Comparison of ENCODE assay signal across 27 cellular contexts in the genomic region with DNA sequence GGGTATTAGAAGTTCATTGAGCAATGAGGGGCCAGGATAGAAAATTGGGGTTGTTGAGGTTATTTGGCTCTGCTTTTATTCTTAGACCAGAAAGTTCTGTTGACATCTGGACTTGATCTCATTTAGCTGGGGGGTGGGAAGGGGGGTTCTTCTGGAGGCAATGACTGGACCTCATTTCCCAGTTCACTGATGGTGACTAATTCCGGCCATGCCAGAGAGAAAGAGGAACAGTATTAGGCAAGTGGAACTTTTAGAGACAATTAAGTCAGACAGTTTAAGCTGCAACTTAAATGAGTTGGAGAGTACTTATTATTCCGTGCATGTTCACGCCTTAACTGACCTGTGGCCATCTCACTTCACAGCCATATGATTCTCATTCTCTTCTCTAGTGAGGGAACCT.
"Had no signal": no experiment of that assay in that cellular context is flagged by ENCODE, and none has a peak within 500 bp of the region (broad histone marks: within the 10 kb centered on the region; RNA-seq: fewer than 3 reads in every experiment).

No MANE protein-coding gene starts in this region.

- ATAC-seq: activated naive CD8-positive, alpha-beta T cell treated with anti-CD3 and anti-CD28 coated beads, Interleukin-2, amount 50 U/mL, for 24 hours; gastroesophageal sphincter had no signal

- DNase-seq: activated CD4-positive, alpha-beta T cell treated with anti-CD3 and anti-CD28 coated beads, Interleukin-2, amount 50 U/mL, for 1 hour; activated CD4-positive, CD25-positive, alpha-beta regulatory T cell treated with anti-CD3 and anti-CD28 coated beads, Interleukin-2, amount 50 U/mL, for 72 hours; activated CD8-positive, alpha-beta memory T cell treated with anti-CD3 and anti-CD28 coated beads for 24 hours; activated CD8-positive, alpha-beta memory T cell treated with anti-CD3 and anti-CD28 coated beads, Interleukin-2, amount 50 U/mL, for 48 hours; activated effector memory CD4-positive, alpha-beta T cell treated with Interleukin-2 at 50 U/mL for 16 hours; activated naive CD4-positive, alpha-beta T cell treated with anti-CD3 and anti-CD28 coated beads, Interleukin-2, amount 10 ng/mL, durations not matched to agents 7 days and 5 days; activated naive CD8-positive, alpha-beta T cell treated with anti-CD3 and anti-CD28 coated beads, Interleukin-2, amount 50 U/mL, for 24 hours; activated T-cell treated with anti-CD3 and anti-CD28 coated beads, Interleukin-2, amount 50 U/mL, for 48 hours; aorta; erythroblast; heart left ventricle; kidney; left ventricle myocardium inferior; mammary epithelial cell; midbrain; nephron progenitor cell; nucleus accumbens; posterior cingulate gyrus; stimulated activated CD4-positive, alpha-beta T cell treated with anti-CD3 and anti-CD28 coated beads, Interleukin-12 subunit alpha, Interleukin-12 subunit beta, amount 100 ng/mL, for 4 hours; stimulated activated CD4-positive, alpha-beta T cell treated with anti-CD3 and anti-CD28 coated beads, Interleukin-1b, Interleukin-23, amount 100 ng/mL, for 48 hours; stimulated activated CD8-positive, alpha-beta memory T cell treated with anti-CD3 and anti-CD28 coated beads, Interleukin-4, amount 100 ng/mL, for 48 hours; stimulated activated naive CD4-positive, alpha-beta T cell; thyroid gland had no signal

- H3K4me3 Mint-ChIP-seq: activated naive CD4-positive, alpha-beta T cell treated with anti-CD3 and anti-CD28 coated beads, Interleukin-2, amount 10 ng/mL, durations not matched to agents 7 days and 5 days; activated naive CD8-positive, alpha-beta T cell treated with anti-CD3 and anti-CD28 coated beads, Interleukin-2, amount 50 U/mL, for 24 hours; nephron progenitor cell had no signal

- H3K9me3 ChIP-seq: breast epithelium, gastroesophageal sphincter, heart left ventricle, left ventricle myocardium inferior, thyroid gland had no signal

- H3K27ac Mint-ChIP-seq: activated naive CD4-positive, alpha-beta T cell treated with anti-CD3 and anti-CD28 coated beads, Interleukin-2, amount 10 ng/mL, durations not matched to agents 7 days and 5 days; activated naive CD8-positive, alpha-beta T cell treated with anti-CD3 and anti-CD28 coated beads, Interleukin-2, amount 50 U/mL, for 24 hours; nephron progenitor cell had no signal

- H3K4me1 Mint-ChIP-seq: activated naive CD4-positive, alpha-beta T cell treated with anti-CD3 and anti-CD28 coated beads, Interleukin-2, amount 10 ng/mL, durations not matched to agents 7 days and 5 days; activated naive CD8-positive, alpha-beta T cell treated with anti-CD3 and anti-CD28 coated beads, Interleukin-2, amount 50 U/mL, for 24 hours had no signal

- H3K9me3 Mint-ChIP-seq: activated naive CD4-positive, alpha-beta T cell treated with anti-CD3 and anti-CD28 coated beads, Interleukin-2, amount 10 ng/mL, durations not matched to agents 7 days and 5 days; activated naive CD8-positive, alpha-beta T cell treated with anti-CD3 and anti-CD28 coated beads, Interleukin-2, amount 50 U/mL, for 24 hours; nephron progenitor cell had no signal

- H3K36me3 Mint-ChIP-seq: activated naive CD4-positive, alpha-beta T cell treated with anti-CD3 and anti-CD28 coated beads, Interleukin-2, amount 10 ng/mL, durations not matched to agents 7 days and 5 days had no signal

- H3K36me3 ChIP-seq: breast epithelium, gastroesophageal sphincter, heart left ventricle, left ventricle myocardium inferior, thyroid gland had no signal

- H3K27ac ChIP-seq: breast epithelium, coronary artery, gastroesophageal sphincter, heart left ventricle, left ventricle myocardium inferior, thyroid gland, VCaP had no signal

- H3K4me1 ChIP-seq: gastroesophageal sphincter had no signal

- H3K4me3 ChIP-seq: breast epithelium, coronary artery, gastroesophageal sphincter, heart left ventricle, left ventricle myocardium inferior, thyroid gland had no signal

- H3K27me3 ChIP-seq: gastroesophageal sphincter, thyroid gland had no signal
